35 cellular contexts compared by ENCODE assay signal in the genomic region with DNA sequence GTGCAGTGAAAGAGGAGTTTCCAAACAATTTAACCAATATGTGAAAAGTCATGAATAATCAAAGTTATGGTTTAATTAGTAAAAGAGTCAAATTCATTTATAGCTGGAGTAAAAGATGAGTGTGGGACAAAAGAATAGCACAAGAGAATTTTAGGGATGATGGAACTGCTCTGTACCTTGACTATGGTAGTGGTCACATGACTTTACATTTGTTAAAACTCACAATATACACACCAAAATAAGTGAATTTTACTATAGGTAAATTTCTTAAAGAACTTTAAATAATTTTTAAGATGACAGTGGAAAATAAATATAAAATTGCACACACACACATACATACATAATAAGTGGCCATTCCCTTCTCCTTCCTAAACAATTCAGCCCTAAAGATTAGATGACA. TPM values are rescaled to one million over a fixed set of nuclear protein-coding genes. Genes with fewer than 3 reads are reported as not detected.
DNase-seq lines count a peak whose midpoint lies in the region; ATAC-seq, FAIRE-seq and TF ChIP-seq lines count a peak whose summit lies in the region.
"Had no signal": no experiment of that assay in that cellular context is flagged by ENCODE, and none has a peak within 500 bp of the region (broad histone marks: within the 10 kb centered on the region; RNA-seq: fewer than 3 reads in every experiment).

No MANE protein-coding gene starts in this region.

- H3K27ac ChIP-seq in K562 (ENCODE audit: extremely low read depth, low read depth, low read length): no peak overlapping the region
- H3K27ac ChIP-seq: 22Rv1; A549; BLaER1; BLaER1 treated with 17β-estradiol and CSF1 and Interleukin-3, amounts not matched to agents 10 nM and 100 nM; C4-2B had no signal

- no TSS peak for BruUV-seq in K562 (replicated peaks; lab: Mats Ljungman, UMichigan)

- H3K36me3 Mint-ChIP-seq in activated naive CD4-positive, alpha-beta T cell treated with anti-CD3 and anti-CD28 coated beads, Interleukin-2, amount 50 U/mL, for 24 hours: no peaks in the 10 kb centered on the region
- H3K36me3 Mint-ChIP-seq: CD14-positive monocyte; CD4-positive, alpha-beta memory T cell; CD4-positive, CD25-positive, alpha-beta regulatory T cell; CD8-positive, alpha-beta memory T cell; CD8-positive, alpha-beta T cell had no signal

- POLR2A ChIA-PET in K562 (lab: Yijun Ruan, JAX): no interaction called here

- H3K4me1 ChIP-seq in K562 (replicated peaks in 1 of 2; ENCODE audit: control insufficient read depth in 2 of 2, insufficient read depth in 2 of 2, low read length in 2 of 2): peaks cover 3 to 29% of the 10 kb centered on the region in 2 experiments
- H3K4me1 ChIP-seq: Caco-2 had no signal

- H3K4me2 ChIP-seq in K562 (ENCODE audit: insufficient read depth, low read length): no peak overlapping the region
- H3K4me2 ChIP-seq: A549; BLaER1; BLaER1 treated with 17β-estradiol and CSF1 and Interleukin-3, amounts not matched to agents 10 nM and 100 nM had no signal

- peak overlapping the region; percentile 11 for H3K27ac Mint-ChIP-seq in activated naive CD4-positive, alpha-beta T cell treated with anti-CD3 and anti-CD28 coated beads, Interleukin-2, amount 50 U/mL, for 24 hours
- H3K27ac Mint-ChIP-seq: B cell; CD4-positive, alpha-beta memory T cell; CD4-positive, alpha-beta T cell; CD4-positive, CD25-positive, alpha-beta regulatory T cell; CD8-positive, alpha-beta memory T cell; CD8-positive, alpha-beta T cell had no signal

- DNase-seq in activated naive CD4-positive, alpha-beta T cell treated with Interleukin-2 at 50 U/mL for 16 hours: no peak
- no peak for DNase-seq in K562 (ENCODE audit: extremely low read depth in 1 of 4, low spot score in 3 of 4)
- no peak for DNase-seq in posterior vena cava (ENCODE audit: low spot score)
- no peak for DNase-seq in KBM-7
- DNase-seq: 8988T; ACHN; AML-193; BE2C; C1 segment of cervical spinal cord; Caco-2; Calu3; CD4-positive, alpha-beta memory T cell; CD4-positive, alpha-beta T cell; CD4-positive, CD25-positive, alpha-beta regulatory T cell; CD8-positive, alpha-beta memory T cell; CD8-positive, alpha-beta T cell; COR-L47; DMS 273 treated with DMSO at 0.1 percent for 48 hours; DMS153; DMS53; DMS79; DMS79 treated with DMSO at 0.1 percent for 48 hours; DND-41; EL had no signal

- H3K27me3 Mint-ChIP-seq in activated naive CD4-positive, alpha-beta T cell treated with anti-CD3 and anti-CD28 coated beads, Interleukin-2, amount 50 U/mL, for 24 hours: peaks cover 12% of the 10 kb centered on the region

- H3K79me2 ChIP-seq in K562 (ENCODE audit: control insufficient read depth, insufficient read depth, low read length): peaks cover 99% of the 10 kb centered on the region

- no peak for TF ChIP-seq CTCF in K562 (IDR thresholded peaks at IDR 0.05 in 2 of 3, conservative IDR thresholded peaks at IDR 0.05 in 1 of 3; ENCODE audit: insufficient read depth in 2 of 3, low read depth in 1 of 3, low read length in 3 of 3)

- peaks cover 6% of the 10 kb centered on the region for H3K4me1 Mint-ChIP-seq in activated naive CD4-positive, alpha-beta T cell treated with anti-CD3 and anti-CD28 coated beads, Interleukin-2, amount 50 U/mL, for 24 hours
- H3K4me1 Mint-ChIP-seq: B cell; CD4-positive, alpha-beta memory T cell; CD8-positive, alpha-beta memory T cell had no signal

- H2AFZ ChIP-seq in K562 (ENCODE audit: low read depth, low read length): no peak overlapping the region

- no peaks in the 10 kb centered on the region for H3K27me3 ChIP-seq in K562 (ENCODE audit: control insufficient read depth in 2 of 2, insufficient read depth in 2 of 2, low read length in 2 of 2)
- H3K27me3 ChIP-seq: BE2C; BLaER1; BLaER1 treated with 17β-estradiol and CSF1 and Interleukin-3, amounts not matched to agents 10 nM and 100 nM had no signal

- FAIRE-seq in TTC549 (lab: Jason Lieb, UNC): peak; percentile 75
- FAIRE-seq in K562 (lab: Jason Lieb, UNC): no peak
- FAIRE-seq: A204.1, A549, D721Med had no signal

- in situ Hi-C loops in K562 (cut with MboI) (no loop called here), KBM-7 (cut with MboI; ENCODE audit: low pct_unique_long_range_greater_than_20kb, low sequenced_read_pairs) (no loop called here)

- no peaks in the 10 kb centered on the region for H3K9me3 Mint-ChIP-seq in activated naive CD4-positive, alpha-beta T cell treated with anti-CD3 and anti-CD28 coated beads, Interleukin-2, amount 50 U/mL, for 24 hours
- H3K9me3 Mint-ChIP-seq: CD14-positive monocyte; CD4-positive, alpha-beta T cell; CD4-positive, CD25-positive, alpha-beta regulatory T cell; CD8-positive, alpha-beta memory T cell; CD8-positive, alpha-beta T cell had no signal

- intact Hi-C loops in K562 (cut with micrococcal nuclease) (no loop called here), posterior vena cava (cut with DNase I) (no loop called here)

- no peaks in the 10 kb centered on the region for H3K9me3 ChIP-seq in K562 (replicated peaks; ENCODE audit: control insufficient read depth, insufficient read depth, low read depth, low read length)
- H3K9me3 ChIP-seq: A549; BE2C; BLaER1; BLaER1 treated with 17β-estradiol and CSF1 and Interleukin-3, amounts not matched to agents 10 nM and 100 nM; Caco-2 had no signal

- no peak overlapping the region for H3K4me3 Mint-ChIP-seq in activated naive CD4-positive, alpha-beta T cell treated with anti-CD3 and anti-CD28 coated beads, Interleukin-2, amount 50 U/mL, for 24 hours
- H3K4me3 Mint-ChIP-seq: B cell; CD14-positive monocyte; CD4-positive, alpha-beta memory T cell; CD4-positive, alpha-beta T cell; CD4-positive, CD25-positive, alpha-beta regulatory T cell; CD8-positive, alpha-beta memory T cell; CD8-positive, alpha-beta T cell had no signal

- no peak for TF ChIP-seq POLR2A in K562 (conservative IDR thresholded peaks at IDR 0.05)

- TF ChIP-seq EP300 in K562 (IDR thresholded peaks at IDR 0.05; ENCODE audit: low read length): no peak

- no peaks in the 10 kb centered on the region for H3K9me1 ChIP-seq in K562 (ENCODE audit: control insufficient read depth, insufficient read depth, low read length)

- H3K4me3 ChIP-seq in K562: no peak overlapping the region
- H3K4me3 ChIP-seq: A549; BLaER1; BLaER1 treated with 17β-estradiol and CSF1 and Interleukin-3, amounts not matched to agents 10 nM and 100 nM had no signal

- CTCF ChIA-PET in K562 (lab: Yijun Ruan, JAX; ENCODE audit: low intra/inter-chr PET ratio): no interaction called here

- no peak for TF ChIP-seq RAD21 in K562 (CRISPR knock-in tag; conservative IDR thresholded peaks at IDR 0.05 in 1 of 2, IDR thresholded peaks at IDR 0.05 in 1 of 2)

- H3K36me3 ChIP-seq in K562 (ENCODE audit: control insufficient read depth, insufficient read depth, low read length): peaks cover 28% of the 10 kb centered on the region; the same call in 2 of the 3 replicates
- H3K36me3 ChIP-seq: BE2C; BLaER1; BLaER1 treated with 17β-estradiol and CSF1 and Interleukin-3, amounts not matched to agents 10 nM and 100 nM had no signal

- H4K20me1 ChIP-seq in K562 (replicated peaks; ENCODE audit: control insufficient read depth, insufficient read depth, low read length): no peaks in the 10 kb centered on the region
- H4K20me1 ChIP-seq: BLaER1 had no signal

- ATAC-seq in K562: no peak
- ATAC-seq: A549; CD8-positive, alpha-beta T cell had no signal

- no peak overlapping the region for H3K9ac ChIP-seq in K562 (ENCODE audit: insufficient read depth in 1 of 2, low read depth in 2 of 2, low read length in 2 of 2)
- H3K9ac ChIP-seq: BLaER1; BLaER1 treated with 17β-estradiol and CSF1 and Interleukin-3, amounts not matched to agents 10 nM and 100 nM had no signal

TF ChIP-seq in K562, 482 proteins besides CTCF, POLR2A, EP300 and RAD21 (continues in another document):
- TF ChIP-seq, protein P1, sequence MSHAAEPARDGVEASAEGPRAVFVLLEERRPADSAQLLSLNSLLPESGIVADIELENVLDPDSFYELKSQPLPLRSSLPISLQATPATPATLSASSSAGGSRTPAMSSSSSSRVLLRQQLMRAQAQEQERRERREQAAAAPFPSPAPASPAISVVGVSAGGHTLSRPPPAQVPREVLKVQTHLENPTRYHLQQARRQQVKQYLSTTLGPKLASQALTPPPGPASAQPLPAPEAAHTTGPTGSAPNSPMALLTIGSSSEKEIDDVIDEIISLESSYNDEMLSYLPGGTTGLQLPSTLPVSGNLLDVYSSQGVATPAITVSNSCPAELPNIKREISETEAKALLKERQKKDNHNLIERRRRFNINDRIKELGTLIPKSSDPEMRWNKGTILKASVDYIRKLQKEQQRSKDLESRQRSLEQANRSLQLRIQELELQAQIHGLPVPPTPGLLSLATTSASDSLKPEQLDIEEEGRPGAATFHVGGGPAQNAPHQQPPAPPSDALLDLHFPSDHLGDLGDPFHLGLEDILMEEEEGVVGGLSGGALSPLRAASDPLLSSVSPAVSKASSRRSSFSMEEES (CRISPR knock-in tag; IDR thresholded peaks at IDR 0.05): peak; percentile 91
- TF ChIP-seq, protein P2, sequence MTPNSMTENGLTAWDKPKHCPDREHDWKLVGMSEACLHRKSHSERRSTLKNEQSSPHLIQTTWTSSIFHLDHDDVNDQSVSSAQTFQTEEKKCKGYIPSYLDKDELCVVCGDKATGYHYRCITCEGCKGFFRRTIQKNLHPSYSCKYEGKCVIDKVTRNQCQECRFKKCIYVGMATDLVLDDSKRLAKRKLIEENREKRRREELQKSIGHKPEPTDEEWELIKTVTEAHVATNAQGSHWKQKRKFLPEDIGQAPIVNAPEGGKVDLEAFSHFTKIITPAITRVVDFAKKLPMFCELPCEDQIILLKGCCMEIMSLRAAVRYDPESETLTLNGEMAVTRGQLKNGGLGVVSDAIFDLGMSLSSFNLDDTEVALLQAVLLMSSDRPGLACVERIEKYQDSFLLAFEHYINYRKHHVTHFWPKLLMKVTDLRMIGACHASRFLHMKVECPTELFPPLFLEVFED (CRISPR knock-in tag; conservative IDR thresholded peaks at IDR 0.05): no peak

RNA-seq across cellular contexts. Expression of a gene that starts 13.6 kb away (rescaled TPM):
- 57.9 and 301 TPM in 2 replicates for total RNA-seq in K562 (2011; cell fraction: chromatin; rRNA removed; ENCODE audit: low replicate concordance)
- 30.5 and 47.2 TPM in 2 replicates for total RNA-seq in K562 (2011; cell fraction: nucleolus; rRNA removed)
- 88.9 and 189 TPM in 2 replicates for total RNA-seq in K562 (2011; cell fraction: nucleoplasm; rRNA removed)
- total RNA-seq in K562 (2014; rRNA removed) (41.1 and 57.4 TPM in 2 replicates), K562 (2014; rRNA removed; fragmentation: Illumina TruSeq; extraction: Trizol) (69.8 and 76.9 TPM in 2 replicates), K562 (2015; rRNA removed; fragmentation: Illumina TruSeq; extraction: Trizol) (73.9 and 77.5 TPM in 2 replicates), K562 (2021) (49.8 and 54.9 TPM in 2 replicates), posterior vena cava (10 to 100 TPM; 47.8 to 56.4 TPM)
- polyA plus RNA-seq in K562 (2011; rRNA removed) (27.7 and 44.1 TPM in 2 replicates), K562 (2014; fragmentation: Illumina TruSeq; extraction: Trizol) (31.6 and 34.5 TPM in 2 replicates), K562 (2014; fragmentation: Nextera tagmentation; extraction: Ambion mirVana) (10 to 100 TPM in 1 of 2 experiments, 1 to 10 TPM in 1; 8.0 to 52.1 TPM), K562 (2014; rRNA removed) (27.0 and 27.4 TPM in 2 replicates)
- 16.9 and 17.7 TPM in 2 replicates for polyA plus RNA-seq in K562 (2011; cell fraction: cytosol; rRNA removed)
- 29.4 and 39.0 TPM in 2 replicates for polyA plus RNA-seq in K562 (2011; cell fraction: nucleus; rRNA removed)
- polyA plus RNA-seq in K562 (2012): 25.7 and 29.0 TPM in 2 replicates
- polyA minus RNA-seq in K562 (2011; rRNA and poly(A)+ RNA removed): 164 and 196 TPM in 2 replicates
- 34.5 and 62.7 TPM in 2 replicates for polyA minus RNA-seq in K562 (2011; cell fraction: cytosol; rRNA and poly(A)+ RNA removed)
- 138 and 164 TPM in 2 replicates for polyA minus RNA-seq in K562 (2011; cell fraction: nucleus; rRNA and poly(A)+ RNA removed)
- polyA plus RNA-seq: CD4-positive, alpha-beta memory T cell had no signal
